17 cellular contexts compared by ENCODE assay signal in genomic region chr4:35800669-35801068, GRCh38.
"Had no signal": no experiment of that assay in that cellular context is flagged by ENCODE, and none has a peak within 500 bp of the region (broad histone marks: within the 10 kb centered on the region; RNA-seq: fewer than 3 reads in every experiment).

No MANE protein-coding gene starts in this region.

- H3K4me3 Mint-ChIP-seq: mesothelial cell of epicardium; naive B cell; nephron; neural crest cell; stimulated activated memory B cell treated with anti-CD40 and anti-IgM and Interleukin-4, amounts not matched to agents 10 μg/mL and 1 μg/mL and 100 μg/mL, for 72 hours had no signal

- ATAC-seq: sciatic nerve; stimulated activated memory B cell treated with anti-CD40 and anti-IgM and Interleukin-4, amounts not matched to agents 10 μg/mL and 1 μg/mL and 100 μg/mL, for 72 hours had no signal

- H3K4me1 Mint-ChIP-seq: naive B cell; nephron; neural crest cell; stimulated activated memory B cell treated with anti-CD40 and anti-IgM and Interleukin-4, amounts not matched to agents 10 μg/mL and 1 μg/mL and 100 μg/mL, for 72 hours had no signal

- H3K27ac Mint-ChIP-seq: mesothelial cell of epicardium; nephron; progenitor cell of endocrine pancreas; stimulated activated memory B cell treated with anti-CD40 and anti-IgM and Interleukin-4, amounts not matched to agents 10 μg/mL and 1 μg/mL and 100 μg/mL, for 72 hours had no signal

- H3K27me3 Mint-ChIP-seq: naive B cell; progenitor cell of endocrine pancreas; stimulated activated memory B cell treated with anti-CD40 and anti-IgM and Interleukin-4, amounts not matched to agents 10 μg/mL and 1 μg/mL and 100 μg/mL, for 72 hours had no signal

- H3K36me3 Mint-ChIP-seq: naive B cell; stimulated activated memory B cell treated with anti-CD40 and anti-IgM and Interleukin-4, amounts not matched to agents 10 μg/mL and 1 μg/mL and 100 μg/mL, for 72 hours had no signal

- DNase-seq: hippocampal formation; left ventricle myocardium inferior; mesendoderm; naive B cell; occipital lobe; stimulated activated CD4-positive, alpha-beta T cell treated with anti-CD3 and anti-CD28 coated beads, Interleukin-4, amount 100 ng/mL, for 24 hours; stimulated activated naive CD4-positive, alpha-beta T cell treated with Interleukin-2 at 50 U/mL for 16 hours; stomach; testis; thyroid gland; transverse colon had no signal
